Comparison of ENCODE assay signal across 8 cellular contexts in genomic region chr7:128381161-128381821, GRCh38. TPM values are rescaled to one million over a fixed set of nuclear protein-coding genes. Genes with fewer than 3 reads are reported as not detected.
DNase-seq lines count a peak whose midpoint lies in the region; ATAC-seq and TF ChIP-seq lines count a peak whose summit lies in the region.

No MANE protein-coding gene starts in this region.

- no peak overlapping the region for H3K27ac ChIP-seq in adrenal gland
- H3K27ac ChIP-seq in left lung: no peak overlapping the region

- DNase-seq in CD1c-positive myeloid dendritic cell (ENCODE audit: extremely low spot score): peak; percentile 46
- peak; percentile 21 to 53 for DNase-seq in Kasumi-1 (lab: John Stamatoyannopoulos, UW)
- DNase-seq in adrenal gland: peak in 6 of 7 donors; percentile 64 to 83 (median 74)
- no peak for DNase-seq in left lung

- H3K9me3 ChIP-seq in adrenal gland (replicated peaks in 1 of 3) (no peaks in the 10 kb centered on the region), left lung (no peaks in the 10 kb centered on the region)

- 48 to 58% (median 58%) methylated on average over 6 to 19 of the region's 19 CpGs for WGBS in adrenal gland, 4 donors

- H3K4me1 ChIP-seq in adrenal gland (replicated peaks in 1 of 2) (peaks cover 0 to 3% of the 10 kb centered on the region in 2 donors), left lung (peaks cover 0 to 8% of the 10 kb centered on the region in 2 donors)

- H3K36me3 ChIP-seq in adrenal gland (replicated peaks in 1 of 2): no peaks in the 10 kb centered on the region
- H3K36me3 ChIP-seq in left lung: no peaks in the 10 kb centered on the region

- peak in 5 of 6 experiments; percentile 13 to 40 (median 22) for TF ChIP-seq CTCF in adrenal gland (IDR thresholded peaks at IDR 0.05)
- no peak for TF ChIP-seq CTCF in left lung (IDR thresholded peaks at IDR 0.05)

- no peak for TF ChIP-seq POLR2A in adrenal gland (IDR thresholded peaks at IDR 0.05)

- ATAC-seq in left lung (peak; percentile 36), HG03571 (IDR thresholded peaks at IDR 0.05; ENCODE audit: unreplicated experiment) (no peak), GM19467 (IDR thresholded peaks at IDR 0.05; ENCODE audit: unreplicated experiment) (no peak), HG03354 (IDR thresholded peaks at IDR 0.05; ENCODE audit: poor library complexity, severe bottlenecking, unreplicated experiment) (no peak), GM21367 (IDR thresholded peaks at IDR 0.05; ENCODE audit: unreplicated experiment) (no peak)

- no peak overlapping the region for H3K4me3 ChIP-seq in adrenal gland
- no peak overlapping the region for H3K4me3 ChIP-seq in left lung

- H3K27me3 ChIP-seq in adrenal gland (no peaks in the 10 kb centered on the region), left lung (no peaks in the 10 kb centered on the region)

- intact Hi-C loops in adrenal gland (cut with DNase I): no loop called here
- intact Hi-C loops in left lung (cut with DNase I): no loop called here

RNA-seq across cellular contexts. Expression of gene PRRT4, which starts 19.8 kb away (rescaled TPM):
- 1 to 10 TPM in 3 of 8 donors, under 1 TPM in 4, not detected in 1; 0.23 to 1.3 (median 0.83) TPM for total RNA-seq in adrenal gland
- 1 to 10 TPM in 2 of 3 donors, under 1 TPM in 1; 0.40 to 7.7 (median 7.5) TPM for polyA plus RNA-seq in adrenal gland
- total RNA-seq in left lung: under 1 TPM; 0.42 to 0.85 TPM

RNA-seq across cellular contexts. Expression of gene IMPDH1, which starts 28.5 kb away (rescaled TPM):
- total RNA-seq in adrenal gland (10 to 100 TPM; 22.0 to 52.4 (median 31.6) TPM), left lung (100 to 1,000 TPM in 1 of 2 donors, 10 to 100 TPM in 1; 60.6 to 106 TPM)
- 10 to 100 TPM; 11.8 to 35.3 (median 33.5) TPM for polyA plus RNA-seq in adrenal gland

RNA-seq across cellular contexts. Expression of gene RBM28, which starts 37.6 kb away (rescaled TPM):
- 10 to 100 TPM in 7 of 8 donors, 1 to 10 TPM in 1; 8.0 to 30.6 (median 22.9) TPM for total RNA-seq in adrenal gland
- polyA plus RNA-seq in adrenal gland: 10 to 100 TPM; 29.2 to 61.3 (median 55.5) TPM
- total RNA-seq in left lung: 10 to 100 TPM; 21.5 to 37.5 TPM

Comparison
In these comparisons a context has a peak if more than half of its experiments do, and no peak if none do; other contexts are left out.
1. DNase-seq: peak in CD1c-positive myeloid dendritic cell (single experiment), Kasumi-1 (2 of 2) and adrenal gland (6 of 7); none in left lung (0 of 2).
2. CTCF ChIP-seq: peak in adrenal gland (5 of 6); none in left lung (0 of 2).